Comparison of ENCODE assay signal across 8 cellular contexts in genomic region chr4:153257151-153257620, GRCh38. TPM values are rescaled to one million over a fixed set of nuclear protein-coding genes. Genes with fewer than 3 reads are reported as not detected.
A peak's percentile ranks its signal among the peaks of the same experiment; 100 is the strongest.
DNase-seq lines count a peak whose midpoint lies in the region; ATAC-seq, FAIRE-seq and TF ChIP-seq lines count a peak whose summit lies in the region.

No MANE protein-coding gene starts in this region.

- H3K9me3 Mint-ChIP-seq in effector memory CD8-positive, alpha-beta T cell = no peaks in the 10 kb centered on the region

- TF ChIP-seq CTCF in bronchial epithelial cell (IDR thresholded peaks at IDR 0.05; ENCODE audit: insufficient read depth, low read length, severe bottlenecking) = no peak

- H3K4me1 Mint-ChIP-seq in effector memory CD8-positive, alpha-beta T cell (ENCODE audit: low read depth in 2 of 2) = no peaks in the 10 kb centered on the region

- H3K36me3 ChIP-seq in bronchial epithelial cell (ENCODE audit: control insufficient read depth, insufficient read depth, low read length) = no peaks in the 10 kb centered on the region

- H3K27ac Mint-ChIP-seq in effector memory CD8-positive, alpha-beta T cell = no peak overlapping the region

- H3K27me3 ChIP-seq in bronchial epithelial cell (ENCODE audit: control insufficient read depth, insufficient read depth, low read length) = no peaks in the 10 kb centered on the region

- peak; percentile 36 for DNase-seq in CD1c-positive myeloid dendritic cell (ENCODE audit: extremely low spot score)
- peak; percentile 82 for DNase-seq in NCI-H748 (lab: John Stamatoyannopoulos, UW; ENCODE audit: unreplicated experiment)
- no peak for DNase-seq in bronchial epithelial cell (ENCODE audit: low read depth)
- peak; percentile 88 for DNase-seq in left kidney (ENCODE audit: low read depth, low spot score)
- DNase-seq in NCI-H187 (lab: John Stamatoyannopoulos, UW) = no peak
- DNase-seq in effector memory CD8-positive, alpha-beta T cell = no peak

- peak; percentile 70 for ATAC-seq in GM21447 (IDR thresholded peaks at IDR 0.05; ENCODE audit: unreplicated experiment)
- no peak for ATAC-seq in effector memory CD8-positive, alpha-beta T cell (replicated peaks)

- no peak overlapping the region for H3K4me3 Mint-ChIP-seq in effector memory CD8-positive, alpha-beta T cell

- peak; percentile 13 for FAIRE-seq in bronchial epithelial cell (lab: Jason Lieb, UNC)

- H3K36me3 Mint-ChIP-seq in effector memory CD8-positive, alpha-beta T cell (ENCODE audit: insufficient read depth) = no peaks in the 10 kb centered on the region

- H3K27me3 Mint-ChIP-seq in effector memory CD8-positive, alpha-beta T cell = peaks cover 36 to 40% of the 10 kb centered on the region in 2 donors

- H3K27ac ChIP-seq in temporal lobe (ENCODE audit: low read depth, low read length) = peak overlapping the region; percentile 89

- no peak overlapping the region for H3K4me3 ChIP-seq in bronchial epithelial cell (ENCODE audit: low read depth, low read length)

RNA-seq across cellular contexts. Expression of gene TRIM2, which starts 52.9 kb away (rescaled TPM):
- total RNA-seq in bronchial epithelial cell (7.1 and 23.4 TPM in 2 replicates), temporal lobe (744 TPM)

Comparison
In these comparisons a context has a peak if more than half of its experiments do, and no peak if none do; other contexts are left out.
1. DNase-seq: peak in CD1c-positive myeloid dendritic cell (single experiment), NCI-H748 (single experiment) and left kidney (single experiment); none in bronchial epithelial cell (single experiment), NCI-H187 (0 of 2) and effector memory CD8-positive, alpha-beta T cell (0 of 3).
2. RNA of gene TRIM2, which starts 52.9 kb away (total RNA-seq): 744 TPM in temporal lobe (single experiment); 7.1 to 23.4 TPM in bronchial epithelial cell; every median in the first group is over 10 times any median in the second.